Comparison of ENCODE assay signal across 1 cellular context in the genomic region with DNA sequence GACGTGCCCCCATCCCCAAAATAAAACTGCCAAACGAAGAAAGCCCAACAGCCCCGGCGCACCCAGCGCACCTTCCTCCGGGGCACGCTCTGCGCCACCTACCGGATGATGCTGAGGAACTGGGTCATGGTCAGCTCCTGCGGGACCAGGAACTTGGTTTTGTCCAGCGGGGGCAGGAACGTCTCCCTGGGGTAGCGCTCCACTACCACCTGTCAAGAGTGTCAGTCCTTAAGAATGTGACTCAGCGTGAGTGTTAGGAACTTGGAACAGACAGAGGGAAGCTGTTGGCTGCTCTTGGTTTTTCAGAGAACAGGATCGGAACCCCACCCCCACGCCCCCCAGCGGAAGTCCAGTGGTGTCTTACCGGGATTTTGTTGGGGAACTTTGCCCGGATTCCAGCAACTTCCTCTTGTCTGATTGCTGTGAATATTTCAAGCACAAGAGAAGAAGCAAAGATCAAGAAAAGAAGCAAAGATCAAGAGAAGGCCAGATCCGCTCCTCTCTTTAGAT.
A peak's percentile ranks its signal among the peaks of the same experiment; 100 is the strongest.
TF ChIP-seq lines count a peak whose summit lies in the region.

No MANE protein-coding gene starts in this region.

TF ChIP-seq in K562, 482 proteins besides CTCF, POLR2A, EP300 and RAD21 (continued from another document and continues in another):
- TF ChIP-seq ZNF639 (CRISPR knock-in tag; conservative IDR thresholded peaks at IDR 0.05 in 1 of 2, IDR thresholded peaks at IDR 0.05 in 1 of 2) (no peak), JUNB (CRISPR knock-in tag; conservative IDR thresholded peaks at IDR 0.05) (no peak), KLF6 (CRISPR knock-in tag; IDR thresholded peaks at IDR 0.05; ENCODE audit: borderline replicate concordance) (peak; percentile 97), AFF4 (CRISPR knock-in tag; IDR thresholded peaks at IDR 0.05) (no peak), ZKSCAN3 (CRISPR knock-in tag; IDR thresholded peaks at IDR 0.05) (no peak), SNAPC5 (CRISPR knock-in tag; IDR thresholded peaks at IDR 0.05) (no peak), RBM25 (IDR thresholded peaks at IDR 0.05; ENCODE audit: low read depth, low read length, severe bottlenecking) (no peak), MEIS2 (IDR thresholded peaks at IDR 0.05; ENCODE audit: partially characterized antibody) (peak; percentile 75), ZNF318 (IDR thresholded peaks at IDR 0.05; ENCODE audit: borderline replicate concordance in 1 of 2, low read depth in 1 of 2) (peak in 1 of 2 experiments; percentile 36; a peak in 1 of 4 replicates), ZNF436 (CRISPR knock-in tag; IDR thresholded peaks at IDR 0.05) (no peak), SFPQ (IDR thresholded peaks at IDR 0.05; ENCODE audit: low read depth, low read length) (no peak), TEAD1 (CRISPR knock-in tag; IDR thresholded peaks at IDR 0.05) (0 out of 4 replicates have a peak, but pooled peaks of 1 of the 2 experiments have one; percentile 53), GABPB2 (CRISPR knock-in tag; conservative IDR thresholded peaks at IDR 0.05) (no peak), ATF6 (CRISPR knock-in tag; IDR thresholded peaks at IDR 0.05) (no peak), ZNF586 (CRISPR knock-in tag; conservative IDR thresholded peaks at IDR 0.05) (no peak), ZNF449 (CRISPR knock-in tag; IDR thresholded peaks at IDR 0.05) (no peak), HLTF (IDR thresholded peaks at IDR 0.05) (peak; percentile 73; the same call in 1 of the 2 replicates), TCF3 (CRISPR knock-in tag; IDR thresholded peaks at IDR 0.05) (no peak), SMAD1 (IDR thresholded peaks at IDR 0.05; ENCODE audit: low read depth, low read length, partially characterized antibody) (no peak), SMARCC2 (IDR thresholded peaks at IDR 0.05; ENCODE audit: low read depth) (peak; percentile 48; the same call in 1 of the 2 replicates), TRIM24 (IDR thresholded peaks at IDR 0.05) (no peak; a peak in 1 of 4 replicates)
- TF ChIP-seq, protein P1, sequence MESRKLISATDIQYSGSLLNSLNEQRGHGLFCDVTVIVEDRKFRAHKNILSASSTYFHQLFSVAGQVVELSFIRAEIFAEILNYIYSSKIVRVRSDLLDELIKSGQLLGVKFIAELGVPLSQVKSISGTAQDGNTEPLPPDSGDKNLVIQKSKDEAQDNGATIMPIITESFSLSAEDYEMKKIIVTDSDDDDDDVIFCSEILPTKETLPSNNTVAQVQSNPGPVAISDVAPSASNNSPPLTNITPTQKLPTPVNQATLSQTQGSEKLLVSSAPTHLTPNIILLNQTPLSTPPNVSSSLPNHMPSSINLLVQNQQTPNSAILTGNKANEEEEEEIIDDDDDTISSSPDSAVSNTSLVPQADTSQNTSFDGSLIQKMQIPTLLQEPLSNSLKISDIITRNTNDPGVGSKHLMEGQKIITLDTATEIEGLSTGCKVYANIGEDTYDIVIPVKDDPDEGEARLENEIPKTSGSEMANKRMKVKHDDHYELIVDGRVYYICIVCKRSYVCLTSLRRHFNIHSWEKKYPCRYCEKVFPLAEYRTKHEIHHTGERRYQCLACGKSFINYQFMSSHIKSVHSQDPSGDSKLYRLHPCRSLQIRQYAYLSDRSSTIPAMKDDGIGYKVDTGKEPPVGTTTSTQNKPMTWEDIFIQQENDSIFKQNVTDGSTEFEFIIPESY (CRISPR knock-in tag; IDR thresholded peaks at IDR 0.05): peak; percentile 93
- TF ChIP-seq, protein P2, sequence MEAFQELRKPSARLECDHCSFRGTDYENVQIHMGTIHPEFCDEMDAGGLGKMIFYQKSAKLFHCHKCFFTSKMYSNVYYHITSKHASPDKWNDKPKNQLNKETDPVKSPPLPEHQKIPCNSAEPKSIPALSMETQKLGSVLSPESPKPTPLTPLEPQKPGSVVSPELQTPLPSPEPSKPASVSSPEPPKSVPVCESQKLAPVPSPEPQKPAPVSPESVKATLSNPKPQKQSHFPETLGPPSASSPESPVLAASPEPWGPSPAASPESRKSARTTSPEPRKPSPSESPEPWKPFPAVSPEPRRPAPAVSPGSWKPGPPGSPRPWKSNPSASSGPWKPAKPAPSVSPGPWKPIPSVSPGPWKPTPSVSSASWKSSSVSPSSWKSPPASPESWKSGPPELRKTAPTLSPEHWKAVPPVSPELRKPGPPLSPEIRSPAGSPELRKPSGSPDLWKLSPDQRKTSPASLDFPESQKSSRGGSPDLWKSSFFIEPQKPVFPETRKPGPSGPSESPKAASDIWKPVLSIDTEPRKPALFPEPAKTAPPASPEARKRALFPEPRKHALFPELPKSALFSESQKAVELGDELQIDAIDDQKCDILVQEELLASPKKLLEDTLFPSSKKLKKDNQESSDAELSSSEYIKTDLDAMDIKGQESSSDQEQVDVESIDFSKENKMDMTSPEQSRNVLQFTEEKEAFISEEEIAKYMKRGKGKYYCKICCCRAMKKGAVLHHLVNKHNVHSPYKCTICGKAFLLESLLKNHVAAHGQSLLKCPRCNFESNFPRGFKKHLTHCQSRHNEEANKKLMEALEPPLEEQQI (IDR thresholded peaks at IDR 0.05): peak; percentile 76; the same call in 1 of the 2 replicates
